In genomic region chr7:34309116-34309515, GRCh38 we compare ENCODE assay signal across 25 cellular contexts.
"Had no signal": no experiment of that assay in that cellular context is flagged by ENCODE, and none has a peak within 500 bp of the region (broad histone marks: within the 10 kb centered on the region; RNA-seq: fewer than 3 reads in every experiment).

No MANE protein-coding gene starts in this region.

- H3K36me3 ChIP-seq: brain microvascular endothelial cell, cardiac muscle cell, MG63, Peyer's patch, SJSA1 had no signal

- H3K27me3 ChIP-seq: brain microvascular endothelial cell, cardiac muscle cell, MG63, Peyer's patch, SJSA1 had no signal

- H3K4me3 ChIP-seq: cardiac muscle cell, MG63, Peyer's patch, SJSA1 had no signal

- DNase-seq: activated CD4-positive, alpha-beta memory T cell treated with anti-CD3 and anti-CD28 coated beads, Interleukin-2, amount 10 ng/mL, durations not matched to agents 7 days and 5 days; activated CD4-positive, alpha-beta T cell treated with anti-CD3 and anti-CD28 coated beads, Interleukin-2, amount 50 U/mL, for 1 hour; activated CD4-positive, CD25-positive, alpha-beta regulatory T cell; activated gamma-delta T cell; activated naive CD4-positive, alpha-beta T cell treated with anti-CD3 and anti-CD28 coated beads for 36 hours; activated T-cell treated with anti-CD3 and anti-CD28 coated beads for 4 hours; activated T-cell treated with anti-CD3 and anti-CD28 coated beads, Interleukin-2, amount 50 U/mL, for 48 hours; brain microvascular endothelial cell; MG63; MV-4-11; NCI-H1092 treated with DMSO at 0.1 percent for 48 hours; NCI-H1436 treated with DMSO at 0.1 percent for 48 hours; NCI-H187; NCI-H2081; NCI-H510A treated with DMSO at 0.1 percent for 48 hours; NCI-H69; NK-92 treated with Interleukin-12 subunit alpha and Interleukin-12 subunit beta, amount 100 ng/mL, for 24 hours; Peyer's patch; SHP77; T-helper 17 cell; T-helper 9 cell had no signal

- ATAC-seq: activated T-helper 17 cell treated with anti-CD3 and anti-CD28 coated beads, Interleukin-2, amount 50 U/mL, for 72 hours; T-helper 17 cell had no signal

- H3K27ac ChIP-seq: brain microvascular endothelial cell, cardiac muscle cell, Peyer's patch, RWPE1, SJSA1 had no signal

- H3K4me1 ChIP-seq: Peyer's patch, SJSA1 had no signal

- H3K9me3 ChIP-seq: SJSA1 had no signal
